In the genomic region with DNA sequence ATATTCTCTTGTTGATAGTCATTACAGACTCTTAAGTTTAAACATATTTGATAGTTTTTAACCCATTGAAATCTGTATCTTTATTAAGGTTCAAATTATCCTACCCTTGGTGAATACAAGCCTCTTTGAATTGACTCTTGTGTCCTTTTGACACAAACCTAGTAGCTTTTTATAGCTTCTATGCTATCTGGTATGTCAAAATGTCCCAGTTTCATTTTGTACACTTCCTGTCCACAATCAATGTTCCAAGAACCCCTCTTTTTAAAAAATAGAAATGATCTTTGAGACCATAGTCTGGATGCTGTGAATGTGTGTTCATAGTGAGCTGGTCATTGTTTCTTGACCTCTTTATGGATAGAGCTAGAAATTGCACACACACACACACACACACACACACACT, we compare ENCODE assay signal across 19 cellular contexts.
A peak's percentile ranks its signal among the peaks of the same experiment; 100 is the strongest.
DNase-seq lines count a peak whose midpoint lies in the region; ATAC-seq lines count a peak whose summit lies in the region.
"Had no signal": no experiment of that assay in that cellular context is flagged by ENCODE, and none has a peak within 500 bp of the region (broad histone marks: within the 10 kb centered on the region; RNA-seq: fewer than 3 reads in every experiment).

No MANE protein-coding gene starts in this region.

- in situ Hi-C loops in ACHN (cut with HindIII; ENCODE audit: low pct_ligation_motif_present, low pct_unique_long_range_greater_than_20kb, low sequenced_read_pairs), result no loop called here

- DNase-seq in stimulated activated CD4-positive, alpha-beta T cell treated with anti-CD3 and anti-CD28 coated beads, Interleukin-2, amount 100 ng/mL, for 48 hours, result no peak
- no peak for DNase-seq in stimulated activated CD4-positive, alpha-beta T cell treated with anti-CD3 and anti-CD28 coated beads, Interleukin-1b, Interleukin-23, amount 100 ng/mL, for 48 hours
- no peak for DNase-seq in GOT3 (lab: John Stamatoyannopoulos, UW)
- no peak for DNase-seq in ACHN
- DNase-seq: activated CD4-positive, alpha-beta T cell treated with anti-CD3 and anti-CD28 coated beads, Interleukin-2, amount 50 U/mL, for 1 hour; activated T-cell treated with anti-CD3 and anti-CD28 coated beads, Interleukin-2, amount 50 U/mL, for 4 hours; brain microvascular endothelial cell; dermis blood vessel endothelial cell; IMR-90; MV-4-11; NCI-H2081 treated with DMSO at 0.1 percent for 48 hours; NCI-H748 treated with DMSO at 0.1 percent for 48 hours; stimulated activated CD4-positive, alpha-beta T cell treated with anti-CD3 and anti-CD28 coated beads, Interleukin-4, amount 100 ng/mL, for 24 hours; stimulated activated CD8-positive, alpha-beta memory T cell treated with anti-CD3 and anti-CD28 coated beads, Interleukin-4, amount 100 ng/mL, for 48 hours; SW 1271 had no signal

- peak; percentile 47 for ATAC-seq in GM18861 (IDR thresholded peaks at IDR 0.05; ENCODE audit: unreplicated experiment)
- peak; percentile 43 for ATAC-seq in GM21390 (IDR thresholded peaks at IDR 0.05; ENCODE audit: unreplicated experiment)
- peak; percentile 35 for ATAC-seq in HG02973 (IDR thresholded peaks at IDR 0.05; ENCODE audit: unreplicated experiment)
- ATAC-seq in HG03565 (IDR thresholded peaks at IDR 0.05; ENCODE audit: unreplicated experiment), result peak; percentile 44
- ATAC-seq: activated T-cell treated with anti-CD3 and anti-CD28 coated beads, Interleukin-2, amount 50 U/mL, for 4 hours had no signal
